In genomic region chr13:50130686-50131051, GRCh38 we compare ENCODE assay signal across 9 cellular contexts.
DNase-seq lines count a peak whose midpoint lies in the region; ATAC-seq, FAIRE-seq and TF ChIP-seq lines count a peak whose summit lies in the region.
"Had no signal": no experiment of that assay in that cellular context is flagged by ENCODE, and none has a peak within 500 bp of the region (broad histone marks: within the 10 kb centered on the region; RNA-seq: fewer than 3 reads in every experiment).

No MANE protein-coding gene starts in this region.

- no peak for TF ChIP-seq POLR2A in esophagus muscularis mucosa (IDR thresholded peaks at IDR 0.05; ENCODE audit: low read depth)

- DNase-seq in A673 (ENCODE audit: low spot score), result no peak
- peak; percentile 12 for DNase-seq in T-helper 9 cell
- DNase-seq in esophagus muscularis mucosa (ENCODE audit: extremely low spot score), result no peak
- DNase-seq in nephron progenitor cell, result peak; percentile 48
- DNase-seq in HTR-8/SVneo (ENCODE audit: insufficient read length, low spot score), result no peak

- ATAC-seq in GM19035 (IDR thresholded peaks at IDR 0.05; ENCODE audit: unreplicated experiment), result peak; percentile 15
- ATAC-seq in GM21619 (IDR thresholded peaks at IDR 0.05; ENCODE audit: unreplicated experiment), result no peak
- ATAC-seq in GM21526 (IDR thresholded peaks at IDR 0.05; ENCODE audit: low FRiP score, unreplicated experiment), result no peak

- H3K27me3 ChIP-seq in A673 (replicated peaks; ENCODE audit: insufficient read depth, low read depth, low read length, poor library complexity) (no peaks in the 10 kb centered on the region), esophagus muscularis mucosa (peaks cover 3 to 70% (median 50%) of the 10 kb centered on the region in 4 donors)

- peaks cover 98% of the 10 kb centered on the region for H3K27me3 Mint-ChIP-seq in nephron progenitor cell (ENCODE audit: low read depth, poor library complexity)

- peak overlapping the region; percentile 76 for H3K4me3 Mint-ChIP-seq in nephron progenitor cell

- POLR2A ChIA-PET in A673 (lab: Charles Lee; ENCODE audit: low non-redundant PET), result no interaction called here

- peaks cover 70% of the 10 kb centered on the region for H3K4me1 Mint-ChIP-seq in nephron progenitor cell

- H3K4me1 ChIP-seq in A673 (ENCODE audit: insufficient read depth, low read length, poor library complexity, severe bottlenecking) (peaks cover 12% of the 10 kb centered on the region), esophagus muscularis mucosa (peaks cover 10 to 63% (median 56%) of the 10 kb centered on the region in 4 donors)

- H3K9me3 Mint-ChIP-seq in nephron progenitor cell, result no peaks in the 10 kb centered on the region

- BruUV-seq in A673 (replicated peaks; lab: Mats Ljungman, UMichigan), result no TSS peak

- TF ChIP-seq CTCF in A673 (conservative IDR thresholded peaks at IDR 0.05; ENCODE audit: low read depth, low read length), result no peak
- TF ChIP-seq CTCF in esophagus muscularis mucosa (IDR thresholded peaks at IDR 0.05), result no peak
- no peak for TF ChIP-seq CTCF in nephron progenitor cell (IDR thresholded peaks at IDR 0.05)

- TF ChIP-seq EP300 in esophagus muscularis mucosa (IDR thresholded peaks at IDR 0.05), result no peak

- H3K36me3 Mint-ChIP-seq in nephron progenitor cell (ENCODE audit: low read depth), result no peaks in the 10 kb centered on the region

- H3K27ac ChIP-seq in A673 (ENCODE audit: low read depth, low read length, poor library complexity, severe bottlenecking) (peak overlapping the region; percentile 52), esophagus muscularis mucosa (replicated peaks in 1 of 4) (peak overlapping the region; percentile 62 to 79 (median 69))

- H3K9me3 ChIP-seq in A673 (ENCODE audit: low read depth, low read length, poor library complexity, severe bottlenecking) (no peaks in the 10 kb centered on the region), esophagus muscularis mucosa (no peaks in the 10 kb centered on the region)

- 6% methylated on average over 20 of the region's 21 CpGs for WGBS in esophagus muscularis mucosa

- peak overlapping the region; percentile 47 for H3K4me3 ChIP-seq in A673 (ENCODE audit: low read depth, low read length, poor library complexity, severe bottlenecking)
- H3K4me3 ChIP-seq in esophagus muscularis mucosa, result peak overlapping the region; percentile 52 to 58 (median 53)

- H3K36me3 ChIP-seq in A673 (ENCODE audit: insufficient read depth, low read length, poor library complexity, severe bottlenecking) (no peaks in the 10 kb centered on the region), esophagus muscularis mucosa (no peaks in the 10 kb centered on the region)

- FAIRE-seq in HTR-8/SVneo (lab: Jason Lieb, UNC), result no peak
- FAIRE-seq: endometrium had no signal

- CTCF ChIA-PET in A673 (lab: Charles Lee), result interaction anchor here (0.6 kb wide), 1 partner anchor 459 kb away, joined by 3 read pairs; no protein-coding TSS in a partner anchor

- intact Hi-C loops in A673 (cut with micrococcal nuclease; ENCODE audit: unreplicated experiment), result no loop called here
- intact Hi-C loops in esophagus muscularis mucosa (cut with DNase I), result no loop called here

- no peak overlapping the region for H3K27ac Mint-ChIP-seq in nephron progenitor cell

Comparison
In these comparisons a context has a peak if more than half of its experiments do, and no peak if none do; other contexts are left out.
1. DNase-seq: peak in T-helper 9 cell (single experiment) and nephron progenitor cell (single experiment); none in A673 (single experiment), esophagus muscularis mucosa (single experiment) and HTR-8/SVneo (single experiment).